In genomic region chr1:19644761-19645543, GRCh38 we compare ENCODE assay signal across 8 cellular contexts. TPM values are rescaled to one million over a fixed set of nuclear protein-coding genes. Genes with fewer than 3 reads are reported as not detected.
DNase-seq lines count a peak whose midpoint lies in the region; ATAC-seq, FAIRE-seq and TF ChIP-seq lines count a peak whose summit lies in the region.

No MANE protein-coding gene starts in this region.

- intact Hi-C loops in K562 (cut with micrococcal nuclease): loop anchor here (5.0 to 10.0 kb wide), 2 partner anchors 158 to 180 kb away; partner anchors contain the start of gene CAPZB

- peaks cover 62% of the 10 kb centered on the region for H3K79me2 ChIP-seq in GM23248 (ENCODE audit: insufficient read depth)
- no peaks in the 10 kb centered on the region for H3K79me2 ChIP-seq in K562 (ENCODE audit: control insufficient read depth, insufficient read depth, low read length)

- H3K4me3 Mint-ChIP-seq in immature natural killer cell: peak overlapping the region; percentile 87 to 94 (median 91)

- no TSS peak for BruUV-seq in K562 (replicated peaks; lab: Mats Ljungman, UMichigan)

- peaks cover 21% of the 10 kb centered on the region for H3F3A ChIP-seq in GM23248 (ENCODE audit: insufficient read depth)

- H3K4me1 Mint-ChIP-seq in immature natural killer cell: peaks cover 11 to 20% of the 10 kb centered on the region in 2 donors

- WGBS in GM23248 (ENCODE audit: low coverage in 1 of 2, low lambda C conversion rate in 2 of 2, missing lambda C conversion rate in 2 of 2), 2 experiments: 1 to 2% methylated on average over 46 to 65 of the region's 68 CpGs
- 31% methylated on average over 53 of the region's 68 CpGs for WGBS in K562 (ENCODE audit: insufficient coverage, low coverage, missing lambda C conversion rate)

- H4K20me1 ChIP-seq in GM23248 (ENCODE audit: insufficient read depth): no peaks in the 10 kb centered on the region
- peaks cover 3% of the 10 kb centered on the region; the same call in 1 of the 2 replicates for H4K20me1 ChIP-seq in K562 (replicated peaks; ENCODE audit: control insufficient read depth, insufficient read depth, low read length)

- TF ChIP-seq CTCF in RWPE2 (IDR thresholded peaks at IDR 0.05; ENCODE audit: poor library complexity, severe bottlenecking): no peak
- TF ChIP-seq CTCF in K562 (IDR thresholded peaks at IDR 0.05 in 2 of 3, conservative IDR thresholded peaks at IDR 0.05 in 1 of 3; ENCODE audit: insufficient read depth in 2 of 3, low read depth in 1 of 3, low read length in 3 of 3): no peak

- H2AFZ ChIP-seq in GM23248 (peak overlapping the region; percentile 67), K562 (ENCODE audit: low read depth, low read length) (peak overlapping the region; percentile 41)

- H3K9me2 ChIP-seq in GM23248 (ENCODE audit: insufficient read depth): no peaks in the 10 kb centered on the region

- POLR2A ChIA-PET in K562 (lab: Yijun Ruan, JAX): interaction anchor here (0.6 to 1.1 kb wide), 2 partner anchors 218 to 254 kb away, joined by 3 to 4 read pairs; no protein-coding TSS in a partner anchor

- H3K9me1 ChIP-seq in K562 (ENCODE audit: control insufficient read depth, insufficient read depth, low read length): no peaks in the 10 kb centered on the region

- H3K27ac ChIP-seq in GM23248 (peak overlapping the region; percentile 53), RWPE2 (ENCODE audit: poor library complexity, severe bottlenecking) (peak overlapping the region; percentile 66), K562 (ENCODE audit: extremely low read depth, low read depth, low read length) (no peak overlapping the region)

- H3K27ac Mint-ChIP-seq in immature natural killer cell: peak overlapping the region in 5 of 6 donors; percentile 65 to 84 (median 80)

- in situ Hi-C loops in GM23248 (cut with MboI): loop anchor here (5.0 to 10.0 kb wide), 2 partner anchors 158 to 250 kb away; partner anchors contain the start of gene CAPZB
- in situ Hi-C loops in K562 (cut with MboI): no loop called here

- H3K4me2 ChIP-seq in GM23248 (ENCODE audit: unreplicated experiment): peak overlapping the region; percentile 91
- peak overlapping the region; percentile 54 for H3K4me2 ChIP-seq in K562 (ENCODE audit: insufficient read depth, low read length)

- H3K9me3 Mint-ChIP-seq in immature natural killer cell: no peaks in the 10 kb centered on the region

- H3K4me3 ChIP-seq in GM23248: peak overlapping the region; percentile 96
- H3K4me3 ChIP-seq in RWPE2 (ENCODE audit: severe bottlenecking): peak overlapping the region; percentile 98
- H3K4me3 ChIP-seq in K562: peak overlapping the region; percentile 34; the same call in 1 of the 2 replicates

- H3K27me3 ChIP-seq in GM23248 (replicated peaks; ENCODE audit: insufficient read depth) (no peaks in the 10 kb centered on the region), RWPE2 (ENCODE audit: insufficient read depth, poor library complexity, severe bottlenecking) (no peaks in the 10 kb centered on the region), K562 (ENCODE audit: control insufficient read depth in 2 of 2, insufficient read depth in 2 of 2, low read length in 2 of 2) (peaks cover 16 to 39% of the 10 kb centered on the region in 2 experiments; a peak in 4 of 5 replicates)

- peak; percentile 66 for DNase-seq in GM23248
- no peak for DNase-seq in RWPE2 (ENCODE audit: low spot score)
- DNase-seq in K562 (ENCODE audit: extremely low read depth in 1 of 4, low spot score in 3 of 4): peak in 1 of 4 experiments; percentile 37
- DNase-seq in immature natural killer cell: peak; percentile 26 to 36 (median 35)
- DNase-seq in stimulated activated CD4-positive, alpha-beta T cell treated with anti-CD3 and anti-CD28 coated beads, Interleukin-2, amount 100 ng/mL, for 24 hours: peak; percentile 61 to 63
- DNase-seq in SW 1271 (lab: John Stamatoyannopoulos, UW): no peak

- no peak for TF ChIP-seq EP300 in K562 (IDR thresholded peaks at IDR 0.05; ENCODE audit: low read length)

- TF ChIP-seq POLR2A in K562 (conservative IDR thresholded peaks at IDR 0.05): no peak

- ATAC-seq in RWPE2 (ENCODE audit: low read depth) (peak; percentile 4; the same call in 2 of the 3 replicates), K562 (no peak; the same call in 2 of the 3 replicates), HG03025 (IDR thresholded peaks at IDR 0.05; ENCODE audit: low FRiP score, unreplicated experiment) (no peak), GM18858 (IDR thresholded peaks at IDR 0.05; ENCODE audit: unreplicated experiment) (no peak)

- peaks cover 12 to 34% (median 21%) of the 10 kb centered on the region in 3 donors for H3K27me3 Mint-ChIP-seq in immature natural killer cell (ENCODE audit: low read depth in 3 of 3)

- no peak for FAIRE-seq in K562 (lab: Jason Lieb, UNC)

- H3K36me3 ChIP-seq in GM23248 (ENCODE audit: low read depth): no peaks in the 10 kb centered on the region
- no peaks in the 10 kb centered on the region for H3K36me3 ChIP-seq in RWPE2 (ENCODE audit: low read depth)
- no peaks in the 10 kb centered on the region for H3K36me3 ChIP-seq in K562 (ENCODE audit: control insufficient read depth, insufficient read depth, low read length)

- no peak for TF ChIP-seq RAD21 in K562 (CRISPR knock-in tag; conservative IDR thresholded peaks at IDR 0.05 in 1 of 2, IDR thresholded peaks at IDR 0.05 in 1 of 2)

- H3K4me1 ChIP-seq in GM23248 (ENCODE audit: insufficient read depth) (peaks cover 20% of the 10 kb centered on the region), RWPE2 (ENCODE audit: insufficient read depth, poor library complexity, severe bottlenecking) (peaks cover 32% of the 10 kb centered on the region), K562 (replicated peaks in 1 of 2; ENCODE audit: control insufficient read depth in 2 of 2, insufficient read depth in 2 of 2, low read length in 2 of 2) (peaks cover 0 to 36% of the 10 kb centered on the region in 2 experiments; a peak in 3 of 5 replicates)

- H3K36me3 Mint-ChIP-seq in immature natural killer cell: no peaks in the 10 kb centered on the region

- CTCF ChIA-PET in K562 (lab: Yijun Ruan, JAX; ENCODE audit: low intra/inter-chr PET ratio): no interaction called here

- H3K9me3 ChIP-seq in GM23248 (ENCODE audit: low read depth): no peaks in the 10 kb centered on the region
- no peaks in the 10 kb centered on the region for H3K9me3 ChIP-seq in RWPE2 (ENCODE audit: severe bottlenecking)
- H3K9me3 ChIP-seq in K562 (replicated peaks; ENCODE audit: control insufficient read depth, insufficient read depth, low read depth, low read length): no peaks in the 10 kb centered on the region

- peak overlapping the region; percentile 90 for H3K9ac ChIP-seq in GM23248
- peak overlapping the region in 1 of 2 experiments; percentile 85; a peak in 2 of 4 replicates for H3K9ac ChIP-seq in K562 (ENCODE audit: insufficient read depth in 1 of 2, low read depth in 2 of 2, low read length in 2 of 2)

RNA-seq across cellular contexts. Expression of gene NBL1, which starts 0.8 kb away (rescaled TPM):
- 201 and 290 TPM in 2 replicates for total RNA-seq in GM23248 (2014; rRNA removed; shearing (Covaris generic))
- polyA plus RNA-seq in GM23248 (2016; fragmentation: Nextera tagmentation; extraction: Ambion mirVana): 239 and 259 TPM in 2 replicates
- 1.2 and 4.9 TPM in 2 replicates for total RNA-seq in K562 (2011; cell fraction: chromatin; rRNA removed; ENCODE audit: low replicate concordance)
- total RNA-seq in K562 (2011; cell fraction: nucleolus; rRNA removed): 2.9 and 5.3 TPM in 2 replicates
- total RNA-seq in K562 (2011; cell fraction: nucleoplasm; rRNA removed): 2.1 and 4.1 TPM in 2 replicates
- total RNA-seq in K562 (2014; rRNA removed): 2.4 and 4.9 TPM in 2 replicates
- total RNA-seq in K562 (2014; rRNA removed; fragmentation: Illumina TruSeq; extraction: Trizol): 0.80 and 0.91 TPM in 2 replicates
- 1.0 and 1.4 TPM in 2 replicates for total RNA-seq in K562 (2015; rRNA removed; fragmentation: Illumina TruSeq; extraction: Trizol)
- 3.4 and 3.7 TPM in 2 replicates for total RNA-seq in K562 (2021)
- 3.2 and 4.1 TPM in 2 replicates for polyA plus RNA-seq in K562 (2011; rRNA removed)
- polyA plus RNA-seq in K562 (2011; cell fraction: cytosol; rRNA removed): 2.8 and 8.3 TPM in 2 replicates
- 1.8 and 3.1 TPM in 2 replicates for polyA plus RNA-seq in K562 (2011; cell fraction: nucleus; rRNA removed)
- polyA plus RNA-seq in K562 (2012): 1.6 and 1.8 TPM in 2 replicates
- 1.3 and 2.1 TPM in 2 replicates for polyA plus RNA-seq in K562 (2014; fragmentation: Illumina TruSeq; extraction: Trizol)
- under 1 TPM in 1 of 2 experiments, not detected in 1; 0.10 TPM for polyA plus RNA-seq in K562 (2014; fragmentation: Nextera tagmentation; extraction: Ambion mirVana)
- 2.2 and 2.8 TPM in 2 replicates for polyA plus RNA-seq in K562 (2014; rRNA removed)
- polyA minus RNA-seq in K562 (2011; rRNA and poly(A)+ RNA removed): 2.0 and 2.8 TPM in 2 replicates
- polyA minus RNA-seq in K562 (2011; cell fraction: cytosol; rRNA and poly(A)+ RNA removed): 5.2 and 5.6 TPM in 2 replicates
- 0.81 and 2.0 TPM in 2 replicates for polyA minus RNA-seq in K562 (2011; cell fraction: nucleus; rRNA and poly(A)+ RNA removed)
- 1 to 10 TPM in 1 of 3 donors, under 1 TPM in 1, not detected in 1; 0.44 to 2.7 TPM for polyA plus RNA-seq in immature natural killer cell

RNA-seq across cellular contexts. Expression of gene HTR6, which starts 19.7 kb away (rescaled TPM):
- not detected in 2 replicates for total RNA-seq in GM23248 (2014; rRNA removed; shearing (Covaris generic))
- polyA plus RNA-seq in GM23248 (2016; fragmentation: Nextera tagmentation; extraction: Ambion mirVana) (0.09 TPM in 1 of 2 replicates, not detected in the other), K562 (2011; rRNA removed) (not detected in 2 replicates), K562 (2014; fragmentation: Illumina TruSeq; extraction: Trizol) (not detected in 2 replicates), K562 (2014; fragmentation: Nextera tagmentation; extraction: Ambion mirVana) (not detected), K562 (2014; rRNA removed) (not detected in 2 replicates), immature natural killer cell (not detected)
- not detected in 2 replicates for total RNA-seq in K562 (2011; cell fraction: chromatin; rRNA removed; ENCODE audit: low replicate concordance)
- not detected in 2 replicates for total RNA-seq in K562 (2011; cell fraction: nucleolus; rRNA removed)
- total RNA-seq in K562 (2011; cell fraction: nucleoplasm; rRNA removed): not detected in 2 replicates
- total RNA-seq in K562 (2014; rRNA removed) (not detected in 2 replicates), K562 (2014; rRNA removed; fragmentation: Illumina TruSeq; extraction: Trizol) (not detected in 2 replicates), K562 (2015; rRNA removed; fragmentation: Illumina TruSeq; extraction: Trizol) (not detected in 2 replicates), K562 (2021) (not detected in 2 replicates)
- not detected in 2 replicates for polyA plus RNA-seq in K562 (2011; cell fraction: cytosol; rRNA removed)
- polyA plus RNA-seq in K562 (2011; cell fraction: nucleus; rRNA removed): not detected in 2 replicates
- polyA plus RNA-seq in K562 (2012): not detected in 2 replicates
- polyA minus RNA-seq in K562 (2011; rRNA and poly(A)+ RNA removed): not detected in 2 replicates
- not detected in 2 replicates for polyA minus RNA-seq in K562 (2011; cell fraction: cytosol; rRNA and poly(A)+ RNA removed)
- not detected in 2 replicates for polyA minus RNA-seq in K562 (2011; cell fraction: nucleus; rRNA and poly(A)+ RNA removed)

Comparison
In these comparisons a context has a peak if more than half of its experiments do, and no peak if none do; other contexts are left out.
1. DNase-seq: peak in GM23248 (single experiment), immature natural killer cell (3 of 3) and stimulated activated CD4-positive, alpha-beta T cell treated with anti-CD3 and anti-CD28 coated beads, Interleukin-2, amount 100 ng/mL, for 24 hours (2 of 2); none in RWPE2 (single experiment) and SW 1271 (0 of 2).
2. H3K4me3 ChIP-seq: peak in every context shown above with its lines; median percentile 98 in RWPE2; 96 in GM23248; 34 in K562.
3. RNA of gene NBL1, which starts 0.8 kb away (polyA plus RNA-seq): 239 to 259 TPM in GM23248; 0.10 to 8.3 TPM in K562 and 0.44 to 2.7 TPM in immature natural killer cell; every median in the first group is over 10 times any median in the second.